ENCODE assay signal across 8 cellular contexts in genomic region chr3:50299929-50300680, GRCh38. TPM values are rescaled to one million over a fixed set of nuclear protein-coding genes. Genes with fewer than 3 reads are reported as not detected.
DNase-seq lines count a peak whose midpoint lies in the region; ATAC-seq and TF ChIP-seq lines count a peak whose summit lies in the region.

No MANE protein-coding gene starts in this region.

- H3K27ac ChIP-seq in lung (ENCODE audit: low read depth in 1 of 2, low read length in 1 of 2) (peak overlapping the region; percentile 85 to 95), thoracic aorta (peak overlapping the region; percentile 72 to 87)

- H3K9me3 ChIP-seq in lung (ENCODE audit: control insufficient read depth in 2 of 2, insufficient read depth in 1 of 2, low read length in 1 of 2), result no peaks in the 10 kb centered on the region
- no peaks in the 10 kb centered on the region for H3K9me3 ChIP-seq in thoracic aorta

- H3K36me3 Mint-ChIP-seq in chondrocyte (ENCODE audit: low read depth), result no peaks in the 10 kb centered on the region

- no peaks in the 10 kb centered on the region for H3K27me3 ChIP-seq in lung (ENCODE audit: control insufficient read depth, insufficient read depth)
- no peaks in the 10 kb centered on the region for H3K27me3 ChIP-seq in thoracic aorta (replicated peaks; ENCODE audit: insufficient read depth)

- H3K27ac Mint-ChIP-seq in chondrocyte (ENCODE audit: unreplicated experiment), result peak overlapping the region; percentile 97

- H3K36me3 ChIP-seq in lung (ENCODE audit: control insufficient read depth in 2 of 2, insufficient read depth in 2 of 2, low read length in 2 of 2) (peaks cover 0 to 4% of the 10 kb centered on the region in 2 donors), thoracic aorta (no peaks in the 10 kb centered on the region)

- ATAC-seq in lung (ENCODE audit: insufficient read depth, low FRiP score), result no peak
- ATAC-seq in thoracic aorta (ENCODE audit: insufficient number of reproducible peaks, low FRiP score, low read depth), result peak; percentile 2
- ATAC-seq in HG02840 (IDR thresholded peaks at IDR 0.05; ENCODE audit: low FRiP score, unreplicated experiment), result no peak

- 37 to 41% methylated on average over 12 of the region's 12 CpGs for WGBS in lung, 2 donors

- H3K27me3 Mint-ChIP-seq in chondrocyte (ENCODE audit: low read depth), result no peaks in the 10 kb centered on the region

- H3K4me3 ChIP-seq in GM12864 (ENCODE audit: low read depth, low read length) (peak overlapping the region; percentile 62), lung (peak overlapping the region; percentile 6), thoracic aorta (peak overlapping the region; percentile 94)

- TF ChIP-seq CTCF in GM12864 (IDR thresholded peaks at IDR 0.05; ENCODE audit: low read depth, low read length, missing control alignments) (no peak), chondrocyte (IDR thresholded peaks at IDR 0.05) (no peak), lung (IDR thresholded peaks at IDR 0.05; ENCODE audit: control extremely low read depth, extremely low read depth) (no peak), thoracic aorta (IDR thresholded peaks at IDR 0.05) (no peak)

- H3K4me1 ChIP-seq in lung (ENCODE audit: control insufficient read depth in 2 of 2, insufficient read depth in 2 of 2, low read length in 2 of 2) (peaks cover 12 to 26% of the 10 kb centered on the region in 2 donors), thoracic aorta (ENCODE audit: control insufficient read depth in 1 of 2, low read depth in 2 of 2) (peaks cover 16 to 25% of the 10 kb centered on the region in 2 donors)

- H3K4me1 Mint-ChIP-seq in chondrocyte (ENCODE audit: low read depth), result peaks cover 24% of the 10 kb centered on the region

- H3K4me3 Mint-ChIP-seq in chondrocyte (ENCODE audit: unreplicated experiment), result peak overlapping the region; percentile 98

- H3K9me3 Mint-ChIP-seq in chondrocyte (ENCODE audit: low read depth), result no peaks in the 10 kb centered on the region

- no peak for DNase-seq in GM12864 (ENCODE audit: low read depth)
- no peak for DNase-seq in chondrocyte (ENCODE audit: low spot score)
- no peak for DNase-seq in lung (ENCODE audit: low spot score)
- no peak for DNase-seq in thoracic aorta (ENCODE audit: low spot score)
- DNase-seq in NCI-H2081 treated with DMSO at 0.1 percent for 48 hours (lab: John Stamatoyannopoulos, UW), result no peak
- DNase-seq in ecto neural progenitor cell (ENCODE audit: low spot score), result no peak

TF ChIP-seq in PFSK-1, 5 proteins besides CTCF, POLR2A, EP300 and RAD21:
- TF ChIP-seq FOXP2 (optimal IDR thresholded peaks at IDR 0.05; ENCODE audit: borderline replicate concordance, extremely low read depth, extremely low read length, insufficient read depth), result no peak
- no peak for TF ChIP-seq REST (IDR thresholded peaks at IDR 0.05; ENCODE audit: insufficient read depth in 1 of 2, low read depth in 2 of 2, low read length in 2 of 2)
- TF ChIP-seq TAF1 (IDR thresholded peaks at IDR 0.05; ENCODE audit: borderline replicate concordance, insufficient read depth, low read length), result peak; percentile 35; the same call in 1 of the 2 replicates
- no peak for TF ChIP-seq POLR2AphosphoS5 (IDR thresholded peaks at IDR 0.05; ENCODE audit: low read depth, low read length)
TF ChIP-seq in PFSK-1: peak in this region for 1.

RNA-seq across cellular contexts. Expression of gene HYAL3, which starts 0.9 kb away (rescaled TPM):
- 3.8 TPM for polyA plus RNA-seq in PFSK-1 (2012; ENCODE audit: insufficient read length, low read depth)
- 5.3 to 6.9 TPM (median 5.4 TPM) in 3 replicates for total RNA-seq in chondrocyte
- 1 to 10 TPM; 1.4 to 4.0 TPM for total RNA-seq in lung
- polyA plus RNA-seq in lung, result 1 to 10 TPM; 2.5 to 4.9 TPM
- total RNA-seq in thoracic aorta, result 1 to 10 TPM in 1 of 2 donors, under 1 TPM in 1; 0.35 to 1.4 TPM

RNA-seq across cellular contexts. Expression of gene NAA80, which starts 0.9 kb away (rescaled TPM):
- 7.5 TPM for polyA plus RNA-seq in PFSK-1 (2012; ENCODE audit: insufficient read length, low read depth)
- total RNA-seq in chondrocyte (10.9 to 16.0 TPM (median 12.9 TPM) in 3 replicates), lung (10 to 100 TPM in 1 of 2 donors, 1 to 10 TPM in 1; 4.8 to 16.6 TPM), thoracic aorta (1 to 10 TPM; 8.3 to 8.7 TPM)
- 10 to 100 TPM in 1 of 2 donors, 1 to 10 TPM in 1; 9.5 to 14.7 TPM for polyA plus RNA-seq in lung

RNA-seq across cellular contexts. Expression of gene HYAL1, which starts 3.3 kb away (rescaled TPM):
- polyA plus RNA-seq in PFSK-1 (2012; ENCODE audit: insufficient read length, low read depth), result 13.1 TPM
- total RNA-seq in chondrocyte (0.22 to 0.65 TPM (median 0.26 TPM) in 3 replicates), lung (10 to 100 TPM in 1 of 2 donors, 1 to 10 TPM in 1; 1.6 to 51.2 TPM), thoracic aorta (1 to 10 TPM; 5.8 to 6.1 TPM)
- polyA plus RNA-seq in lung, result 10 to 100 TPM; 24.6 to 27.8 TPM

RNA-seq across cellular contexts. Expression of gene IFRD2, which starts 7.9 kb away (rescaled TPM):
- 166 TPM for polyA plus RNA-seq in PFSK-1 (2012; ENCODE audit: insufficient read length, low read depth)
- 38.9 to 54.4 TPM (median 44.0 TPM) in 3 replicates for total RNA-seq in chondrocyte
- total RNA-seq in lung, result 10 to 100 TPM; 14.7 to 98.8 TPM
- 100 to 1,000 TPM in 1 of 2 donors, 10 to 100 TPM in 1; 91.4 to 107 TPM for polyA plus RNA-seq in lung
- 100 to 1,000 TPM in 1 of 2 donors, 10 to 100 TPM in 1; 43.3 to 118 TPM for total RNA-seq in thoracic aorta

RNA-seq across cellular contexts. Expression of gene LSMEM2, which starts 21.2 kb away (rescaled TPM):
- not detected for polyA plus RNA-seq in PFSK-1 (2012; ENCODE audit: insufficient read length, low read depth)
- total RNA-seq in chondrocyte (not detected in 3 replicates), lung (under 1 TPM in 1 of 2 donors, not detected in 1; 0.12 TPM), thoracic aorta (not detected)
- under 1 TPM; 0.10 to 0.49 TPM for polyA plus RNA-seq in lung

Comparison
In these comparisons a context has a peak if more than half of its experiments do, and no peak if none do; other contexts are left out.
1. H3K4me3 ChIP-seq: peak in every context shown above with its lines; median percentile 94 in thoracic aorta; 62 in GM12864; 6 in lung.